21 cellular contexts compared by ENCODE assay signal in the genomic region with DNA sequence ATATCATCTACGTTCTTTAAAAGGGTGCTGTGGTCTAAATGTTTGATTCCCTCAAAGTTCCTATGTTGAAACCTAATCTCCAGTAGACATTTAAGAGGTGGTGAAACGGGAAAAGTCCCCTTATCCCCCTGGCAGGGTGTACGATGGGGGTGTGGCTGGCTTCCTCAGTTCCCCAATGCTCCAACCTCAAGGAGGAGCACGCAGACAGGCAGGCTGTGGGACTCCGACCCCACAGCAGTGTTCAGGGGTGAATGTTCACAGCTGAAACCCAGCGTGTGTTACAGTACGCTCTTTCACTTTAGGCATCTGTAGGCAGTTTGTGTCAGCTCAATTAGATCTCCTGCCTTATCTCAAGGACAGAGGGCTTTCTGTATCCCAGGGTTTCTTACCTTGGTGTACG.
"Had no signal": no experiment of that assay in that cellular context is flagged by ENCODE, and none has a peak within 500 bp of the region (broad histone marks: within the 10 kb centered on the region; RNA-seq: fewer than 3 reads in every experiment).

No MANE protein-coding gene starts in this region.

- H3K4me3 ChIP-seq: lower lobe of right lung, mucosa of descending colon, sigmoid colon, smooth muscle cell, testis, vagina had no signal

- DNase-seq: activated CD4-positive, alpha-beta T cell treated with anti-CD3 and anti-CD28 coated beads, Interleukin-2, amount 50 U/mL, for 1 hour; activated CD8-positive, alpha-beta T cell treated with anti-CD3 and anti-CD28 coated beads, Interleukin-2, amount 10 ng/mL, durations not matched to agents 7 days and 5 days; activated naive CD4-positive, alpha-beta T cell; cerebellar nuclear complex; cortex of kidney; erythroblast; foreskin fibroblast; kidney; lower lobe of right lung; mesendoderm; mucosa of descending colon; sigmoid colon; stimulated activated CD4-positive, alpha-beta T cell treated with anti-CD3 and anti-CD28 coated beads, Interleukin-15, amount 100 ng/mL, for 24 hours; stimulated activated naive CD4-positive, alpha-beta T cell; testis; trophoblast cell had no signal

- H3K27ac Mint-ChIP-seq: activated T-helper 2 cell treated with anti-CD3 and anti-CD28 coated beads, Interferon-gamma antibody, Interleukin-2, Interleukin-4, amounts not matched to agents 10 μg/mL and 5 μg/mL and 100 μg/mL, durations not matched to agents 14 hours and 24 hours and 36 hours had no signal

- H3K27ac ChIP-seq: lower lobe of right lung, sigmoid colon, testis, vagina had no signal

- FAIRE-seq: endometrium, kidney had no signal

- H3K27me3 ChIP-seq: sigmoid colon, testis, vagina had no signal

- H3K4me1 ChIP-seq: lower lobe of right lung, sigmoid colon, testis, vagina had no signal

- H3K9me3 ChIP-seq: lower lobe of right lung, mucosa of descending colon, sigmoid colon, testis, vagina had no signal

- H3K4me3 Mint-ChIP-seq: activated CD8-positive, alpha-beta T cell treated with anti-CD3 and anti-CD28 coated beads, Interleukin-2, amount 10 ng/mL, durations not matched to agents 7 days and 5 days had no signal

- ATAC-seq: activated CD4-positive, CD25-positive, alpha-beta regulatory T cell treated with anti-CD3 and anti-CD28 coated beads, Interleukin-2, amount 50 U/mL, for 24 hours; activated CD8-positive, alpha-beta T cell treated with anti-CD3 and anti-CD28 coated beads, Interleukin-2, amount 10 ng/mL, durations not matched to agents 7 days and 5 days; lower lobe of right lung; mucosa of descending colon had no signal

- H3K4me2 ChIP-seq: smooth muscle cell had no signal

- H3K9me3 Mint-ChIP-seq: activated T-helper 2 cell treated with anti-CD3 and anti-CD28 coated beads, Interferon-gamma antibody, Interleukin-2, Interleukin-4, amounts not matched to agents 10 μg/mL and 5 μg/mL and 100 μg/mL, durations not matched to agents 14 hours and 24 hours and 36 hours had no signal
